ENCODE assay signal across 25 cellular contexts in genomic region chr16:67954421-67955196, GRCh38. TPM values are rescaled to one million over a fixed set of nuclear protein-coding genes. Genes with fewer than 3 reads are reported as not detected.
DNase-seq lines count a peak whose midpoint lies in the region; ATAC-seq, FAIRE-seq and TF ChIP-seq lines count a peak whose summit lies in the region.
"Had no signal": no experiment of that assay in that cellular context is flagged by ENCODE, and none has a peak within 500 bp of the region (broad histone marks: within the 10 kb centered on the region; RNA-seq: fewer than 3 reads in every experiment).

No MANE protein-coding gene starts in this region.

- H3K36me3 ChIP-seq in IMR-90 (ENCODE audit: control insufficient read depth, insufficient read depth, low read length) (peaks cover 77% of the 10 kb centered on the region), RWPE2 (ENCODE audit: low read depth) (peaks cover 98% of the 10 kb centered on the region), neuronal stem cell (replicated peaks in 1 of 2; ENCODE audit: control insufficient read depth in 2 of 2, insufficient read depth in 2 of 2, low read length in 2 of 2) (peaks cover 61 to 73% of the 10 kb centered on the region in 2 donors)

- H3K9ac ChIP-seq in IMR-90 (ENCODE audit: low read depth, low read length) (no peak overlapping the region), neuronal stem cell (ENCODE audit: low read depth, low read length, poor library complexity) (no peak overlapping the region)
- H3K9ac ChIP-seq: GM23248 had no signal

- TF ChIP-seq CTCF in IMR-90 (conservative IDR thresholded peaks at IDR 0.05; ENCODE audit: low read depth, low read length) = no peak
- TF ChIP-seq CTCF in RWPE2 (IDR thresholded peaks at IDR 0.05; ENCODE audit: poor library complexity, severe bottlenecking) = no peak

- no peak overlapping the region for H2BK15ac ChIP-seq in IMR-90 (ENCODE audit: low read depth, low read length)
- H2BK15ac ChIP-seq in neuronal stem cell (ENCODE audit: low read length) = no peak overlapping the region

- no peak overlapping the region for H3K23ac ChIP-seq in IMR-90 (ENCODE audit: low read depth, low read length)
- H3K23ac ChIP-seq in neuronal stem cell (ENCODE audit: low read depth, low read length, poor library complexity) = peak overlapping the region; percentile 31

- H3K9me1 ChIP-seq in IMR-90 (ENCODE audit: insufficient read depth, low read length) = peaks cover 11% of the 10 kb centered on the region

- POLR2A ChIA-PET in IMR-90 (lab: Charles Lee; ENCODE audit: unreplicated experiment) = interaction anchor here (0.6 kb wide), 1 partner anchor 62 kb away, joined by 3 read pairs; no protein-coding TSS in a partner anchor

- H4K91ac ChIP-seq in IMR-90 (ENCODE audit: insufficient read depth, low read depth, low read length) = no peak overlapping the region
- H4K91ac ChIP-seq in neuronal stem cell (ENCODE audit: low read depth, low read length, poor library complexity) = no peak overlapping the region

- H3K27me3 ChIP-seq in IMR-90 (ENCODE audit: control insufficient read depth, insufficient read depth, low read length) (no peaks in the 10 kb centered on the region), RWPE2 (ENCODE audit: insufficient read depth, poor library complexity, severe bottlenecking) (no peaks in the 10 kb centered on the region), neuronal stem cell (ENCODE audit: control insufficient read depth in 3 of 3, insufficient read depth in 3 of 3, low read depth in 1 of 3, low read length in 3 of 3) (no peaks in the 10 kb centered on the region)

- dilution Hi-C loops in IMR-90 (cut with HindIII; ENCODE audit: low sequenced_read_pairs, unreplicated experiment) = no loop called here

- H3K18ac ChIP-seq in IMR-90 (ENCODE audit: low read depth, low read length) (no peak overlapping the region), neuronal stem cell (ENCODE audit: low read length) (no peak overlapping the region)

- H4K20me1 ChIP-seq in IMR-90 (ENCODE audit: insufficient read depth, low read length) = peaks cover 56% of the 10 kb centered on the region

- FAIRE-seq in RCC 7860 (lab: Jason Lieb, UNC) = no peak

- H3K4me3 ChIP-seq in IMR-90 (ENCODE audit: insufficient read depth, low read depth, low read length) (no peak overlapping the region), RWPE2 (ENCODE audit: severe bottlenecking) (no peak overlapping the region), neuronal stem cell (ENCODE audit: low read length in 2 of 2) (no peak overlapping the region)
- H3K4me3 ChIP-seq: GM23248, SK-N-MC had no signal

- no peaks in the 10 kb centered on the region for H3K9me3 ChIP-seq in IMR-90 (ENCODE audit: control insufficient read depth, insufficient read depth, low read length)
- no peaks in the 10 kb centered on the region for H3K9me3 ChIP-seq in RWPE2 (ENCODE audit: severe bottlenecking)
- H3K9me3 ChIP-seq in neuronal stem cell (replicated peaks in 1 of 2; ENCODE audit: control insufficient read depth in 2 of 2, insufficient read depth in 1 of 2, low read depth in 1 of 2, low read length in 2 of 2) = no peaks in the 10 kb centered on the region

- no peak for TF ChIP-seq POLR2A in IMR-90 (IDR thresholded peaks at IDR 0.05; ENCODE audit: low read depth, low read length)

- H2AFZ ChIP-seq in IMR-90 (replicated peaks; ENCODE audit: low read length, poor library complexity) = no peak overlapping the region
- no peak overlapping the region for H2AFZ ChIP-seq in neuronal stem cell (ENCODE audit: low read length)
- H2AFZ ChIP-seq: GM23248 had no signal

- CTCF ChIA-PET in IMR-90 (lab: Yijun Ruan, JAX) = interaction anchor here (1.0 kb wide), 1 partner anchor 138 kb away, joined by 6 read pairs; no protein-coding TSS in a partner anchor

- H3K4me2 ChIP-seq in IMR-90 (ENCODE audit: low read depth, low read length) = no peak overlapping the region
- no peak overlapping the region for H3K4me2 ChIP-seq in neuronal stem cell (ENCODE audit: insufficient read depth, low read length, poor library complexity, severe bottlenecking)

- no peak overlapping the region for H3K56ac ChIP-seq in IMR-90 (ENCODE audit: extremely low read depth, insufficient read depth, low read length)

- H2AK5ac ChIP-seq in IMR-90 (ENCODE audit: low read depth, low read length) = no peak overlapping the region
- H2AK5ac ChIP-seq in neuronal stem cell (ENCODE audit: low read depth, low read length) = no peak overlapping the region

- no peak overlapping the region for H2BK20ac ChIP-seq in IMR-90 (ENCODE audit: low read depth, low read length)

- no peak overlapping the region for H3K4ac ChIP-seq in IMR-90 (ENCODE audit: low read depth, low read length)
- H3K4ac ChIP-seq in neuronal stem cell (ENCODE audit: low read length) = no peak overlapping the region

- H3K4me1 ChIP-seq in IMR-90 (ENCODE audit: control insufficient read depth, insufficient read depth, low read length) (peaks cover 9% of the 10 kb centered on the region), RWPE2 (ENCODE audit: insufficient read depth, poor library complexity, severe bottlenecking) (no peaks in the 10 kb centered on the region), neuronal stem cell (ENCODE audit: control insufficient read depth in 2 of 2, insufficient read depth in 1 of 2, low read depth in 1 of 2, low read length in 2 of 2) (no peaks in the 10 kb centered on the region)

- in situ Hi-C loops in IMR-90 (cut with MboI; ENCODE audit: low sequenced_read_pairs) = no loop called here

- peak; percentile 50 for ATAC-seq in IMR-90 (ENCODE audit: low read depth)
- ATAC-seq in RWPE2 (ENCODE audit: low read depth) = no peak
- peak; percentile 94 for ATAC-seq in left lobe of liver
- ATAC-seq in GM19328 (IDR thresholded peaks at IDR 0.05; ENCODE audit: unreplicated experiment) = no peak
- no peak for ATAC-seq in HG03565 (IDR thresholded peaks at IDR 0.05; ENCODE audit: unreplicated experiment)

- no TSS peak for BruUV-seq in IMR-90 (replicated peaks; lab: Mats Ljungman, UMichigan)

- H3K27ac ChIP-seq in IMR-90 (ENCODE audit: insufficient read depth, low read length) = no peak overlapping the region
- H3K27ac ChIP-seq in RWPE2 (ENCODE audit: poor library complexity, severe bottlenecking) = no peak overlapping the region
- no peak overlapping the region for H3K27ac ChIP-seq in neuronal stem cell (replicated peaks; ENCODE audit: low read length)
- H3K27ac ChIP-seq in caudate nucleus (ENCODE audit: low read depth, low read length) = no peak overlapping the region
- H3K27ac ChIP-seq: GM23248, SK-N-MC had no signal

- H2BK120ac ChIP-seq in IMR-90 (ENCODE audit: low read depth, low read length) = no peak overlapping the region
- no peak overlapping the region for H2BK120ac ChIP-seq in neuronal stem cell (ENCODE audit: low read depth, low read length)

- H2BK5ac ChIP-seq in IMR-90 (ENCODE audit: low read depth, low read length, poor library complexity, severe bottlenecking) (no peak overlapping the region), neuronal stem cell (ENCODE audit: low read length) (no peak overlapping the region)

- no peak overlapping the region for H2BK12ac ChIP-seq in neuronal stem cell (ENCODE audit: low read length)

- H3K14ac ChIP-seq in IMR-90 (replicated peaks; ENCODE audit: low read depth, low read length) (no peak overlapping the region), neuronal stem cell (ENCODE audit: low read length) (no peak overlapping the region)

- intact Hi-C loops in IMR-90 (cut with micrococcal nuclease) = no loop called here

- peak overlapping the region; percentile 79 for H2AK9ac ChIP-seq in IMR-90 (replicated peaks; ENCODE audit: low read depth, low read length, poor library complexity)

- TF ChIP-seq RAD21 in IMR-90 (IDR thresholded peaks at IDR 0.05; ENCODE audit: low read length) = no peak

- H3K79me1 ChIP-seq in IMR-90 (ENCODE audit: low read depth in 1 of 2, low read length in 2 of 2) (peaks cover 40 to 76% of the 10 kb centered on the region in 2 experiments), neuronal stem cell (ENCODE audit: low read depth, low read length) (peaks cover 13% of the 10 kb centered on the region)

- no peak for DNase-seq in IMR-90
- DNase-seq in RWPE2 (ENCODE audit: low spot score) = peak; percentile 53
- DNase-seq in left lobe of liver (ENCODE audit: low spot score) = peak; percentile 79
- no peak for DNase-seq in neuronal stem cell (ENCODE audit: low spot score)
- DNase-seq in caudate nucleus (lab: John Stamatoyannopoulos, UW) = no peak
- DNase-seq in RCC 7860 (ENCODE audit: low spot score) = no peak
- DNase-seq: CD4-positive, CD25-positive, alpha-beta regulatory T cell; DMS79; GM23248; H9; HFFc6; KBM-7; MM.1S; NCI-H1048; NCI-H1417 treated with DMSO at 0.1 percent for 48 hours; NCI-H2029; NCI-H345; NCI-H524 treated with DMSO at 0.1 percent for 48 hours; NCI-H82; OCI-M1; SHP77 treated with DMSO at 0.1 percent for 48 hours had no signal

- no peak overlapping the region for H4K5ac ChIP-seq in IMR-90 (ENCODE audit: low read depth, low read length)

- whole genome bisulfite sequencing in IMR-90 (ENCODE audit: extremely low coverage in 2 of 2, insufficient read length in 1 of 2), 2 experiments = 88% methylated on average over 6 of the region's 10 CpGs; no CpG with 5 or more reads in 1 of the 2 experiments
- WGBS in neuronal stem cell (ENCODE audit: extremely low coverage in 2 of 2, insufficient read length in 2 of 2, insufficient replicate concordance in 1 of 2), 2 donors = no CpG with 5 or more reads among the region's 10 CpGs

- H4K8ac ChIP-seq in IMR-90 (ENCODE audit: low read depth in 2 of 2, low read length in 2 of 2) = no peak overlapping the region
- no peak overlapping the region for H4K8ac ChIP-seq in neuronal stem cell (ENCODE audit: low read depth, low read length)

RNA-seq across cellular contexts. Expression of gene LCAT, which starts 10.7 kb away (rescaled TPM):
- total RNA-seq in IMR-90 (2012; rRNA removed) = 1.4 and 1.7 TPM in 2 replicates
- 18.8 and 22.5 TPM in 2 replicates for polyA plus RNA-seq in IMR-90 (2012; rRNA removed)
- polyA plus RNA-seq in IMR-90 (2012; cell fraction: cytosol; rRNA removed) = 6.5 and 10.4 TPM in 2 replicates
- polyA plus RNA-seq in IMR-90 (2012; cell fraction: nucleus; rRNA removed; ENCODE audit: low replicate concordance) = 143 and 421 TPM in 2 replicates
- total RNA-seq in left lobe of liver = 172 TPM
- 13.5 TPM for polyA plus RNA-seq in neuronal stem cell (2013, experiment 1 of 2)
- 14.5 TPM for polyA plus RNA-seq in neuronal stem cell (2013, experiment 2 of 2)

RNA-seq across cellular contexts. Expression of gene SLC12A4, which starts 13.8 kb away (rescaled TPM):
- 36.4 and 36.6 TPM in 2 replicates for total RNA-seq in IMR-90 (2012; rRNA removed)
- 114 and 132 TPM in 2 replicates for polyA plus RNA-seq in IMR-90 (2012; rRNA removed)
- 47.5 and 51.1 TPM in 2 replicates for polyA plus RNA-seq in IMR-90 (2012; cell fraction: cytosol; rRNA removed)
- 281 and 488 TPM in 2 replicates for polyA plus RNA-seq in IMR-90 (2012; cell fraction: nucleus; rRNA removed; ENCODE audit: low replicate concordance)
- 20.1 TPM for total RNA-seq in left lobe of liver
- polyA plus RNA-seq in neuronal stem cell (2013, experiment 1 of 2) = 34.0 TPM
- polyA plus RNA-seq in neuronal stem cell (2013, experiment 2 of 2) = 32.4 TPM

RNA-seq across cellular contexts. Expression of gene PSMB10, which starts 18.0 kb away (rescaled TPM):
- 25.6 and 28.7 TPM in 2 replicates for total RNA-seq in IMR-90 (2012; rRNA removed)
- 36.7 and 50.5 TPM in 2 replicates for polyA plus RNA-seq in IMR-90 (2012; rRNA removed)
- 69.8 and 71.1 TPM in 2 replicates for polyA plus RNA-seq in IMR-90 (2012; cell fraction: cytosol; rRNA removed)
- 27.2 and 55.0 TPM in 2 replicates for polyA plus RNA-seq in IMR-90 (2012; cell fraction: nucleus; rRNA removed; ENCODE audit: low replicate concordance)
- total RNA-seq in left lobe of liver = 21.7 TPM
- polyA plus RNA-seq in neuronal stem cell (2013, experiment 1 of 2) = 9.9 TPM
- 10.6 TPM for polyA plus RNA-seq in neuronal stem cell (2013, experiment 2 of 2)

RNA-seq across cellular contexts. Expression of gene CTRL, which starts 22.9 kb away (rescaled TPM):
- 0.18 and 0.28 TPM in 2 replicates for total RNA-seq in IMR-90 (2012; rRNA removed)
- polyA plus RNA-seq in IMR-90 (2012; rRNA removed) = 0.89 and 1.1 TPM in 2 replicates
- polyA plus RNA-seq in IMR-90 (2012; cell fraction: cytosol; rRNA removed) = 0.49 and 1.1 TPM in 2 replicates
- 5.0 and 13.4 TPM in 2 replicates for polyA plus RNA-seq in IMR-90 (2012; cell fraction: nucleus; rRNA removed; ENCODE audit: low replicate concordance)
- total RNA-seq in left lobe of liver = 0.73 TPM
- 0.46 TPM for polyA plus RNA-seq in neuronal stem cell (2013, experiment 1 of 2)
- 0.43 TPM for polyA plus RNA-seq in neuronal stem cell (2013, experiment 2 of 2)
- total RNA-seq: GM23248 had no signal

RNA-seq across cellular contexts. Expression of gene DPEP3, which starts 25.7 kb away (rescaled TPM):
- total RNA-seq in IMR-90 (2012; rRNA removed) (not detected in 2 replicates), left lobe of liver (not detected)
- not detected in 2 replicates for polyA plus RNA-seq in IMR-90 (2012; rRNA removed)
- not detected in 2 replicates for polyA plus RNA-seq in IMR-90 (2012; cell fraction: cytosol; rRNA removed)
- not detected in 2 replicates for polyA plus RNA-seq in IMR-90 (2012; cell fraction: nucleus; rRNA removed; ENCODE audit: low replicate concordance)
- 0.56 TPM for polyA plus RNA-seq in neuronal stem cell (2013, experiment 1 of 2)
- 0.29 TPM for polyA plus RNA-seq in neuronal stem cell (2013, experiment 2 of 2)
- total RNA-seq: GM23248, HFFc6 had no signal
- polyA plus RNA-seq: BJ, GM23248 had no signal

Comparison
In these comparisons a context has a peak if more than half of its experiments do, and no peak if none do; other contexts are left out.
1. ATAC-seq: peak in IMR-90 (single experiment) and left lobe of liver (single experiment); none in RWPE2 (single experiment), GM19328 (single experiment) and HG03565 (single experiment).
2. DNase-seq: peak in RWPE2 (single experiment) and left lobe of liver (single experiment); none in IMR-90 (single experiment), neuronal stem cell (single experiment), caudate nucleus (0 of 61) and RCC 7860 (single experiment).
3. RNA of gene LCAT, which starts 10.7 kb away (total RNA-seq): 172 TPM in left lobe of liver (single experiment); 1.4 to 1.7 TPM in IMR-90; every median in the first group is over 10 times any median in the second.